Comparison of ENCODE assay signal across 20 cellular contexts in genomic region chr5:139835656-139836055, GRCh38. TPM values are rescaled to one million over a fixed set of nuclear protein-coding genes. Genes with fewer than 3 reads are reported as not detected.
"Had no signal": no experiment of that assay in that cellular context is flagged by ENCODE, and none has a peak within 500 bp of the region (broad histone marks: within the 10 kb centered on the region; RNA-seq: fewer than 3 reads in every experiment).

No MANE protein-coding gene starts in this region.

- H3K36me3 Mint-ChIP-seq: activated CD4-positive, alpha-beta memory T cell treated with anti-CD3 and anti-CD28 coated beads for 36 hours; activated CD8-positive, alpha-beta memory T cell treated with anti-CD3 and anti-CD28 coated beads, Interleukin-2, amount 10 ng/mL, durations not matched to agents 7 days and 5 days; type B pancreatic cell had no signal

- H3K9me3 Mint-ChIP-seq: activated CD4-positive, alpha-beta memory T cell treated with anti-CD3 and anti-CD28 coated beads for 36 hours; activated naive CD4-positive, alpha-beta T cell treated with anti-CD3 and anti-CD28 coated beads for 36 hours; activated T-helper 2 cell treated with anti-CD3 and anti-CD28 coated beads, Interferon-gamma antibody, Interleukin-2, Interleukin-4, amounts not matched to agents 10 μg/mL and 5 μg/mL and 100 μg/mL, durations not matched to agents 14 hours and 24 hours and 36 hours; stimulated activated naive CD8-positive, alpha-beta T cell treated with anti-CD3 and anti-CD28 coated beads, Interleukin-15, Interleukin-2, amounts not matched to agents 100 ng/mL and 50 ng/mL, for 24 hours; type B pancreatic cell had no signal

- H3K27me3 ChIP-seq: suprapubic skin had no signal

- H3K4me1 ChIP-seq: spleen, suprapubic skin had no signal

- DNase-seq: activated CD4-positive, alpha-beta memory T cell treated with anti-CD3 and anti-CD28 coated beads for 36 hours; activated CD8-positive, alpha-beta memory T cell treated with anti-CD3 and anti-CD28 coated beads, Interleukin-2, amount 10 ng/mL, durations not matched to agents 7 days and 5 days; activated naive CD4-positive, alpha-beta T cell treated with anti-CD3 and anti-CD28 coated beads for 36 hours; activated T-cell treated with anti-CD3 and anti-CD28 coated beads, Interleukin-2, amount 50 U/mL, for 1 hour; left ventricle myocardium superior; mesenchymal stem cell; spleen; T1000 had no signal

- FAIRE-seq: astrocyte, colon, endometrium, keratinocyte had no signal

- ATAC-seq: activated CD8-positive, alpha-beta memory T cell treated with anti-CD3 and anti-CD28 coated beads, Interleukin-2, amount 10 ng/mL, durations not matched to agents 7 days and 5 days; esophagus mucosa; left ventricle myocardium superior; sciatic nerve had no signal

- H3K4me3 ChIP-seq: cardiac muscle cell, spleen, suprapubic skin had no signal

- H3K9me3 ChIP-seq: spleen, suprapubic skin had no signal

- H3K4me3 Mint-ChIP-seq: activated CD4-positive, alpha-beta memory T cell treated with anti-CD3 and anti-CD28 coated beads for 36 hours; activated CD8-positive, alpha-beta memory T cell treated with anti-CD3 and anti-CD28 coated beads, Interleukin-2, amount 10 ng/mL, durations not matched to agents 7 days and 5 days; activated naive CD4-positive, alpha-beta T cell treated with anti-CD3 and anti-CD28 coated beads for 36 hours; stimulated activated naive CD8-positive, alpha-beta T cell treated with anti-CD3 and anti-CD28 coated beads, Interleukin-15, Interleukin-2, amounts not matched to agents 100 ng/mL and 50 ng/mL, for 24 hours; type B pancreatic cell had no signal

- H3K4me1 Mint-ChIP-seq: activated CD8-positive, alpha-beta memory T cell treated with anti-CD3 and anti-CD28 coated beads, Interleukin-2, amount 10 ng/mL, durations not matched to agents 7 days and 5 days had no signal

- H3K36me3 ChIP-seq: cardiac muscle cell, spleen, suprapubic skin had no signal

- H3K27ac ChIP-seq: cardiac muscle cell, spleen, suprapubic skin, VCaP had no signal

- H3K27ac Mint-ChIP-seq: activated CD4-positive, alpha-beta memory T cell treated with anti-CD3 and anti-CD28 coated beads for 36 hours; activated CD8-positive, alpha-beta memory T cell treated with anti-CD3 and anti-CD28 coated beads, Interleukin-2, amount 10 ng/mL, durations not matched to agents 7 days and 5 days; activated naive CD4-positive, alpha-beta T cell treated with anti-CD3 and anti-CD28 coated beads for 36 hours; activated T-helper 2 cell treated with anti-CD3 and anti-CD28 coated beads, Interferon-gamma antibody, Interleukin-2, Interleukin-4, amounts not matched to agents 10 μg/mL and 5 μg/mL and 100 μg/mL, durations not matched to agents 14 hours and 24 hours and 36 hours; stimulated activated naive CD8-positive, alpha-beta T cell treated with anti-CD3 and anti-CD28 coated beads, Interleukin-15, Interleukin-2, amounts not matched to agents 100 ng/mL and 50 ng/mL, for 24 hours; type B pancreatic cell had no signal

RNA-seq across cellular contexts. Expression of gene PSD2, which starts 40.0 kb away (rescaled TPM):
- total RNA-seq: activated CD4-positive, alpha-beta memory T cell treated with anti-CD3 and anti-CD28 coated beads for 36 hours; activated CD8-positive, alpha-beta memory T cell treated with anti-CD3 and anti-CD28 coated beads, Interleukin-2, amount 10 ng/mL, durations not matched to agents 7 days and 5 days; activated naive CD4-positive, alpha-beta T cell treated with anti-CD3 and anti-CD28 coated beads for 36 hours; activated T-helper 2 cell treated with anti-CD3 and anti-CD28 coated beads, Interferon-gamma antibody, Interleukin-2, Interleukin-4, amounts not matched to agents 10 μg/mL and 5 μg/mL and 100 μg/mL, durations not matched to agents 14 hours and 24 hours and 36 hours; esophagus mucosa; left ventricle myocardium superior had no signal
- polyA plus RNA-seq: keratinocyte had no signal
